Comparison of ENCODE assay signal across 27 cellular contexts in the genomic region with DNA sequence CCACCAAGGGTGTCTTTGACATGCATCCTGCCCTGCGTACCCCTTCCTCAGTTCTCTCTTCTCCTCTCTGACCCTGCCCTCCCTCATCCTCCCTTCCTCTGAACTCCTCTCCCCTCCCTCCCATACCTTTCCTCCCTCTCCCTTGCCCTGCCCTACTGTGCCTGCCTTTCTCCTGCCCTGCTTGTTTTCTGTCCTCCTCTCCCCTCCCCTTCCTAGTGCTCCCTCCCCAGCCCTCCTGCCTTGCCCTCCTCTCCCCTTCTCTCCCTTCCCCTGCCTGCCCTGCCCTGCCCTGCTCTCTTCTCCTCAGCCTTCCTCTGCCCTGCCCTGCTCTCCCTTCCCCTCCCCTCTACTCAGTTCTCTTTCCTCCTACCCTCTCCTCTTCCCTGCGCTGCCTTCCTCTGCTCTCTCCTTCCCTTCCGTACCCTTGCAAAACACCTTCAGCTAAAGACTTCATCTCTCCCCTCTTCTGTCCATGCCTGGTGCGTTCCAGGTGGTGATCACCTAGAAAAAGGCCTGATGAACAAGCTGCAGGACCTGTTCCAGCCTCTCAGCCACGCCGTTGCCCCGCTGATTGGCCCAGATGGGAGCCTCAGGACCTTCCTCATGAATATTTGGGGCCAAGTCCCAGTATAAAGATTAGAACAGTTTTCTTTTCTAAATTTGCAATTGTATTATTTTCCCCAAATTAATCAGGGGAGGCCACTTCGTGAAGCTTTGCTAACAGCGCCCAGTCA.
DNase-seq lines count a peak whose midpoint lies in the region; ATAC-seq lines count a peak whose summit lies in the region.
"Had no signal": no experiment of that assay in that cellular context is flagged by ENCODE, and none has a peak within 500 bp of the region (broad histone marks: within the 10 kb centered on the region; RNA-seq: fewer than 3 reads in every experiment).

No MANE protein-coding gene starts in this region.

- H3K27me3 ChIP-seq in SJCRH30: no peaks in the 10 kb centered on the region
- H3K27me3 ChIP-seq: stomach, tibial nerve had no signal

- no peaks in the 10 kb centered on the region for H3K4me1 Mint-ChIP-seq in activated T-helper 17 cell treated with anti-CD3 and anti-CD28 coated beads, Interleukin-2, amount 50 U/mL, for 72 hours
- H3K4me1 Mint-ChIP-seq: activated CD4-positive, alpha-beta T cell treated with anti-CD3 and anti-CD28 coated beads, Interleukin-2, amount 10 ng/mL, durations not matched to agents 7 days and 5 days had no signal

- DNase-seq in NCI-H345 (lab: John Stamatoyannopoulos, UW): peak; percentile 9
- no peak for DNase-seq in NCI-H345 treated with DMSO at 0.1 percent for 48 hours (lab: John Stamatoyannopoulos, UW; ENCODE audit: unreplicated experiment)
- DNase-seq in left kidney (ENCODE audit: low read depth, low spot score): peak; percentile 47
- DNase-seq in substantia nigra (lab: John Stamatoyannopoulos, UW): peak in 1 of 49 donors; percentile 29
- no peak for DNase-seq in Kasumi-1 (lab: John Stamatoyannopoulos, UW)
- DNase-seq in SJCRH30: no peak
- DNase-seq: activated CD4-positive, alpha-beta T cell treated with anti-CD3 and anti-CD28 coated beads, Interleukin-2, amount 10 ng/mL, durations not matched to agents 7 days and 5 days; activated T-cell treated with anti-CD3 and anti-CD28 coated beads, Interleukin-2, amount 50 U/mL, for 24 hours; dermis blood vessel endothelial cell; DMS79; foreskin melanocyte; HCEC 1CT; mammary epithelial cell; NCI-H1417; NCI-H2081 treated with DMSO at 0.1 percent for 48 hours; nephron progenitor cell; small intestine; stomach; SW 1271; WERI-Rb-1 had no signal

- no peaks in the 10 kb centered on the region for H3K9me3 ChIP-seq in SJCRH30 (replicated peaks)
- H3K9me3 ChIP-seq: stomach, tibial nerve had no signal

- no peaks in the 10 kb centered on the region for H3K36me3 Mint-ChIP-seq in activated T-helper 17 cell treated with anti-CD3 and anti-CD28 coated beads, Interleukin-2, amount 50 U/mL, for 72 hours (ENCODE audit: low read depth)

- H3K27ac ChIP-seq in substantia nigra (ENCODE audit: low read depth, low read length, poor library complexity, severe bottlenecking): peak overlapping the region; percentile 62
- no peak overlapping the region for H3K27ac ChIP-seq in SJCRH30
- H3K27ac ChIP-seq: 22Rv1, parathyroid adenoma, stomach, tibial nerve, WERI-Rb-1 had no signal

- H3K27ac Mint-ChIP-seq in activated T-helper 17 cell treated with anti-CD3 and anti-CD28 coated beads, Interleukin-2, amount 50 U/mL, for 72 hours: peak overlapping the region; percentile 84
- H3K27ac Mint-ChIP-seq: activated CD4-positive, alpha-beta T cell treated with anti-CD3 and anti-CD28 coated beads, Interleukin-2, amount 10 ng/mL, durations not matched to agents 7 days and 5 days; nephron progenitor cell had no signal

- H3K4me3 ChIP-seq in SJCRH30: no peak overlapping the region
- H3K4me3 ChIP-seq: stomach, tibial nerve had no signal

- no peak for ATAC-seq in activated T-helper 17 cell treated with anti-CD3 and anti-CD28 coated beads, Interleukin-2, amount 50 U/mL, for 72 hours (replicated peaks)
- no peak for ATAC-seq in GM18861 (IDR thresholded peaks at IDR 0.05; ENCODE audit: unreplicated experiment)

- no peaks in the 10 kb centered on the region for H3K36me3 ChIP-seq in SJCRH30
- H3K36me3 ChIP-seq: WERI-Rb-1 had no signal

- no peaks in the 10 kb centered on the region for H3K9me3 Mint-ChIP-seq in activated T-helper 17 cell treated with anti-CD3 and anti-CD28 coated beads, Interleukin-2, amount 50 U/mL, for 72 hours
- H3K9me3 Mint-ChIP-seq: activated CD4-positive, alpha-beta T cell treated with anti-CD3 and anti-CD28 coated beads, Interleukin-2, amount 10 ng/mL, durations not matched to agents 7 days and 5 days; activated T-cell treated with anti-CD3 and anti-CD28 coated beads, Interleukin-2, amount 50 U/mL, for 24 hours; CD14-positive monocyte; central memory CD8-positive, alpha-beta T cell; nephron progenitor cell had no signal

- H3K4me3 Mint-ChIP-seq in activated T-helper 17 cell treated with anti-CD3 and anti-CD28 coated beads, Interleukin-2, amount 50 U/mL, for 72 hours: no peak overlapping the region
- H3K4me3 Mint-ChIP-seq: activated CD4-positive, alpha-beta T cell treated with anti-CD3 and anti-CD28 coated beads, Interleukin-2, amount 10 ng/mL, durations not matched to agents 7 days and 5 days; activated T-cell treated with anti-CD3 and anti-CD28 coated beads, Interleukin-2, amount 50 U/mL, for 24 hours; CD14-positive monocyte; central memory CD8-positive, alpha-beta T cell; nephron progenitor cell had no signal

- no peaks in the 10 kb centered on the region for H3K4me1 ChIP-seq in SJCRH30
- H3K4me1 ChIP-seq: parathyroid adenoma, stomach had no signal

- no peaks in the 10 kb centered on the region for H3K27me3 Mint-ChIP-seq in activated T-helper 17 cell treated with anti-CD3 and anti-CD28 coated beads, Interleukin-2, amount 50 U/mL, for 72 hours
- H3K27me3 Mint-ChIP-seq: activated CD4-positive, alpha-beta T cell treated with anti-CD3 and anti-CD28 coated beads, Interleukin-2, amount 10 ng/mL, durations not matched to agents 7 days and 5 days; activated T-cell treated with anti-CD3 and anti-CD28 coated beads, Interleukin-2, amount 50 U/mL, for 24 hours; central memory CD8-positive, alpha-beta T cell had no signal

Comparison
In these comparisons a context has a peak if more than half of its experiments do, and no peak if none do; other contexts are left out.
1. DNase-seq: peak in NCI-H345 (single experiment) and left kidney (single experiment); none in NCI-H345 treated with DMSO at 0.1 percent for 48 hours (single experiment), Kasumi-1 (0 of 2) and SJCRH30 (0 of 2).